In the genomic region with DNA sequence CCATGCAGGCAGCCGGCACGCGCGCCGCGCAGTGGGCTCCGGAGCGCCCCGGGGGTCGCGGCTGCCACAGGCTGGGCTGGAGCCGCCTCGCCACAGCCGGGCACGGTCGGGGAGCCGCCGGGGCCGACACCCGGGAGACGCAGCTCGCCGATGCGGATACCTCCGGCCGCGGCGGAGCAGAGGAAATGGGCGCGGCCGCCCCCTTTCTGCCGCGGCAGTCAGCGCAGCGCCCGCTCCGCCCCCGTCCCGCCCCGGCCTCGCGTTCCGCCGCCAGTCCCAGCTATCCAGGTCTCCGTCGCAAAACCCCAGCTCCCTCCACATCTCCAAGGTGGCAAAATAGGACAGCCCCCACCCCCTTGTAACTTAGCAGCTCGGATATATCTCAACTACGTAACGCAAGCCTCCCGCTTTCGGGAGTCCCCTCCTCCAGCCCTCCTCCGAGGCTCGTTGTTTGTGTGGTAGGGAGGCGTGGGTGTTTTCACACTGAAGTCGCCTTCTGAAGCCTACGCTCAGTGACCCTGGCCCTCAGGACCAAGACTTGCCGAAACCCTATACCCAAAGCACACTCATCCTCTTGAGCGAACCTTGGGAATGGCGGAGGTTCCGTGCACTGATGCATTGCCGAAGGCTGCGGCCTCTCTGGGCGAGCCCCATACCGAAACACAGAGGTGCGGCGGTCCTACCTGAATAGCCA, we compare ENCODE assay signal across 1 cellular context.
TF ChIP-seq lines count a peak whose summit lies in the region.

A gene with protein sequence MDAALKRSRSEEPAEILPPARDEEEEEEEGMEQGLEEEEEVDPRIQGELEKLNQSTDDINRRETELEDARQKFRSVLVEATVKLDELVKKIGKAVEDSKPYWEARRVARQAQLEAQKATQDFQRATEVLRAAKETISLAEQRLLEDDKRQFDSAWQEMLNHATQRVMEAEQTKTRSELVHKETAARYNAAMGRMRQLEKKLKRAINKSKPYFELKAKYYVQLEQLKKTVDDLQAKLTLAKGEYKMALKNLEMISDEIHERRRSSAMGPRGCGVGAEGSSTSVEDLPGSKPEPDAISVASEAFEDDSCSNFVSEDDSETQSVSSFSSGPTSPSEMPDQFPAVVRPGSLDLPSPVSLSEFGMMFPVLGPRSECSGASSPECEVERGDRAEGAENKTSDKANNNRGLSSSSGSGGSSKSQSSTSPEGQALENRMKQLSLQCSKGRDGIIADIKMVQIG (minus strand): TSS at position 182 of the 694 bp plus-strand sequence. CDS start 178 bp downstream, at position 4.

TF ChIP-seq in GM12878, 131 proteins besides CTCF, POLR2A, EP300 and RAD21 (continued from another document):
- peak; percentile 46; the same call in 1 of the 2 replicates for TF ChIP-seq RUNX3 (IDR thresholded peaks at IDR 0.05; ENCODE audit: low read length)
- TF ChIP-seq SMARCA5 (IDR thresholded peaks at IDR 0.05): peak; percentile 94
- TF ChIP-seq, protein P1, sequence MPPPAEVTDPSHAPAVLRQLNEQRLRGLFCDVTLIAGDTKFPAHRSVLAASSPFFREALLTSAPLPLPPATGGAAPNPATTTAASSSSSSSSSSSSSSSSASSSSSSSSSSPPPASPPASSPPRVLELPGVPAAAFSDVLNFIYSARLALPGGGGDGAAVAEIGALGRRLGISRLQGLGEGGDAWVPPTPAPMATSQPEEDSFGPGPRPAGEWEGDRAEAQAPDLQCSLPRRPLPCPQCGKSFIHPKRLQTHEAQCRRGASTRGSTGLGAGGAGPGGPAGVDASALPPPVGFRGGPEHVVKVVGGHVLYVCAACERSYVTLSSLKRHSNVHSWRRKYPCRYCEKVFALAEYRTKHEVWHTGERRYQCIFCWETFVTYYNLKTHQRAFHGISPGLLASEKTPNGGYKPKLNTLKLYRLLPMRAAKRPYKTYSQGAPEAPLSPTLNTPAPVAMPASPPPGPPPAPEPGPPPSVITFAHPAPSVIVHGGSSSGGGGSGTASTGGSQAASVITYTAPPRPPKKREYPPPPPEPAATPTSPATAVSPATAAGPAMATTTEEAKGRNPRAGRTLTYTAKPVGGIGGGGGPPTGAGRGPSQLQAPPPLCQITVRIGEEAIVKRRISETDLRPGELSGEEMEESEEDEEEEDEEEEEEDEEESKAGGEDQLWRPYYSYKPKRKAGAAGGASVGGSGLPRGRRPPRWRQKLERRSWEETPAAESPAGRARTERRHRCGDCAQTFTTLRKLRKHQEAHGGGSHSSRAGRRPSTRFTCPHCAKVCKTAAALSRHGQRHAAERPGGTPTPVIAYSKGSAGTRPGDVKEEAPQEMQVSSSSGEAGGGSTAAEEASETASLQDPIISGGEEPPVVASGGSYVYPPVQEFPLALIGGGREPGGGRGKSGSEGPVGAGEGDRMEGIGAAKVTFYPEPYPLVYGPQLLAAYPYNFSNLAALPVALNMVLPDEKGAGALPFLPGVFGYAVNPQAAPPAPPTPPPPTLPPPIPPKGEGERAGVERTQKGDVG (CRISPR knock-in tag; IDR thresholded peaks at IDR 0.05): no peak
- no peak for TF ChIP-seq FOS (IDR thresholded peaks at IDR 0.05; ENCODE audit: borderline replicate concordance, extremely low read depth, insufficient read length)
- TF ChIP-seq EED (IDR thresholded peaks at IDR 0.05; ENCODE audit: low read depth): 0 out of 2 replicates have a peak, but pooled peaks have one; percentile 28
- peak; percentile 26; the same call in 1 of the 2 replicates for TF ChIP-seq SMC3 (IDR thresholded peaks at IDR 0.05; ENCODE audit: borderline replicate concordance, low read length)
- TF ChIP-seq DPF2 (IDR thresholded peaks at IDR 0.05): peak; percentile 76
- no peak for TF ChIP-seq BRCA1 (IDR thresholded peaks at IDR 0.05; ENCODE audit: low read depth, low read length)
- no peak for TF ChIP-seq STAT1 (conservative IDR thresholded peaks at IDR 0.05)
- TF ChIP-seq, protein P2, sequence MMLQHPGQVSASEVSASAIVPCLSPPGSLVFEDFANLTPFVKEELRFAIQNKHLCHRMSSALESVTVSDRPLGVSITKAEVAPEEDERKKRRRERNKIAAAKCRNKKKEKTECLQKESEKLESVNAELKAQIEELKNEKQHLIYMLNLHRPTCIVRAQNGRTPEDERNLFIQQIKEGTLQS (IDR thresholded peaks at IDR 0.05; ENCODE audit: borderline replicate concordance, extremely low read depth, low read depth, low read length): no peak
- peak; percentile 50 for TF ChIP-seq NBN (IDR thresholded peaks at IDR 0.05)
- TF ChIP-seq MTA2 (IDR thresholded peaks at IDR 0.05; ENCODE audit: low read depth): peak; percentile 15; the same call in 1 of the 2 replicates
- peak; percentile 61 for TF ChIP-seq NR2F1 (conservative IDR thresholded peaks at IDR 0.05)
- TF ChIP-seq, protein P3, sequence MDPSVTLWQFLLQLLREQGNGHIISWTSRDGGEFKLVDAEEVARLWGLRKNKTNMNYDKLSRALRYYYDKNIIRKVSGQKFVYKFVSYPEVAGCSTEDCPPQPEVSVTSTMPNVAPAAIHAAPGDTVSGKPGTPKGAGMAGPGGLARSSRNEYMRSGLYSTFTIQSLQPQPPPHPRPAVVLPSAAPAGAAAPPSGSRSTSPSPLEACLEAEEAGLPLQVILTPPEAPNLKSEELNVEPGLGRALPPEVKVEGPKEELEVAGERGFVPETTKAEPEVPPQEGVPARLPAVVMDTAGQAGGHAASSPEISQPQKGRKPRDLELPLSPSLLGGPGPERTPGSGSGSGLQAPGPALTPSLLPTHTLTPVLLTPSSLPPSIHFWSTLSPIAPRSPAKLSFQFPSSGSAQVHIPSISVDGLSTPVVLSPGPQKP (IDR thresholded peaks at IDR 0.05; ENCODE audit: low read depth, low read length): no peak
- TF ChIP-seq NFXL1 (IDR thresholded peaks at IDR 0.05; ENCODE audit: borderline replicate concordance): 0 out of 2 replicates have a peak, but pooled peaks have one; percentile 48
